In the genomic region with DNA sequence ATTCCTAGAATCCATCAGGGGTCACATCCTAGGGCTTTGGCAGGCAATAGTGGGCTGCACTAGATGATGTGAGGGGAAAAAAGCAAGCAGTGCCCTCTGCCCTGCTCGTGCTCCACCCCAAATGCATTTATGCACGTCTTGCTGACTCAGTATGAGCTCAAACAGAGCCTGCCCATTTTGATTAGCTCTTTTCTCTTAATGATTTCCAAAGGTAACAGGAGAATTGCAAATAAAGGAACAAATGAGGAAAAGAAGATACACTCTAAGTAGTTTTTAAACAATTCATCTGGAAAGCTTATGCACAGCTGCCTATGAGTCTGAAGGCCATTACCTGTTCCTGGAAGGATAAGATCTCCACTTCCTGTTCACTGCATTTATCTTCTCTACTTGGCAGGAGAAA, we compare ENCODE assay signal across 1 cellular context.
TF ChIP-seq lines count a peak whose summit lies in the region.

No MANE protein-coding gene starts in this region.

TF ChIP-seq in WTC11, 78 proteins besides CTCF, POLR2A, EP300 and RAD21 (continued from another document):
- TF ChIP-seq ZNF263 (CRISPR knock-in tag; IDR thresholded peaks at IDR 0.05; ENCODE audit: low read depth), result no peak
- TF ChIP-seq KAT7 (CRISPR knock-in tag; IDR thresholded peaks at IDR 0.05; ENCODE audit: borderline replicate concordance), result no peak
- TF ChIP-seq, protein P1, sequence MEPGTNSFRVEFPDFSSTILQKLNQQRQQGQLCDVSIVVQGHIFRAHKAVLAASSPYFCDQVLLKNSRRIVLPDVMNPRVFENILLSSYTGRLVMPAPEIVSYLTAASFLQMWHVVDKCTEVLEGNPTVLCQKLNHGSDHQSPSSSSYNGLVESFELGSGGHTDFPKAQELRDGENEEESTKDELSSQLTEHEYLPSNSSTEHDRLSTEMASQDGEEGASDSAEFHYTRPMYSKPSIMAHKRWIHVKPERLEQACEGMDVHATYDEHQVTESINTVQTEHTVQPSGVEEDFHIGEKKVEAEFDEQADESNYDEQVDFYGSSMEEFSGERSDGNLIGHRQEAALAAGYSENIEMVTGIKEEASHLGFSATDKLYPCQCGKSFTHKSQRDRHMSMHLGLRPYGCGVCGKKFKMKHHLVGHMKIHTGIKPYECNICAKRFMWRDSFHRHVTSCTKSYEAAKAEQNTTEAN (CRISPR knock-in tag; IDR thresholded peaks at IDR 0.05), result no peak
- TF ChIP-seq, protein P2, sequence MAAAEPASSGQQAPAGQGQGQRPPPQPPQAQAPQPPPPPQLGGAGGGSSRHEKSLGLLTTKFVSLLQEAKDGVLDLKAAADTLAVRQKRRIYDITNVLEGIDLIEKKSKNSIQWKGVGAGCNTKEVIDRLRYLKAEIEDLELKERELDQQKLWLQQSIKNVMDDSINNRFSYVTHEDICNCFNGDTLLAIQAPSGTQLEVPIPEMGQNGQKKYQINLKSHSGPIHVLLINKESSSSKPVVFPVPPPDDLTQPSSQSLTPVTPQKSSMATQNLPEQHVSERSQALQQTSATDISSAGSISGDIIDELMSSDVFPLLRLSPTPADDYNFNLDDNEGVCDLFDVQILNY (CRISPR knock-in tag; IDR thresholded peaks at IDR 0.05), result no peak
- no peak for TF ChIP-seq FOXJ3 (CRISPR knock-in tag; IDR thresholded peaks at IDR 0.05; ENCODE audit: borderline replicate concordance)
- no peak for TF ChIP-seq GRHL2 (CRISPR knock-in tag; IDR thresholded peaks at IDR 0.05; ENCODE audit: insufficient replicate concordance, severe bottlenecking)
- TF ChIP-seq, protein P3, sequence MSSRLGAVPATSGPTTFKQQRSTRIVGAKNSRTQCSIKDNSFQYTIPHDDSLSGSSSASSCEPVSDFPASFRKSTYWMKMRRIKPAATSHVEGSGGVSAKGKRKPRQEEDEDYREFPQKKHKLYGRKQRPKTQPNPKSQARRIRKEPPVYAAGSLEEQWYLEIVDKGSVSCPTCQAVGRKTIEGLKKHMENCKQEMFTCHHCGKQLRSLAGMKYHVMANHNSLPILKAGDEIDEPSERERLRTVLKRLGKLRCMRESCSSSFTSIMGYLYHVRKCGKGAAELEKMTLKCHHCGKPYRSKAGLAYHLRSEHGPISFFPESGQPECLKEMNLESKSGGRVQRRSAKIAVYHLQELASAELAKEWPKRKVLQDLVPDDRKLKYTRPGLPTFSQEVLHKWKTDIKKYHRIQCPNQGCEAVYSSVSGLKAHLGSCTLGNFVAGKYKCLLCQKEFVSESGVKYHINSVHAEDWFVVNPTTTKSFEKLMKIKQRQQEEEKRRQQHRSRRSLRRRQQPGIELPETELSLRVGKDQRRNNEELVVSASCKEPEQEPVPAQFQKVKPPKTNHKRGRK (CRISPR knock-in tag; IDR thresholded peaks at IDR 0.05; ENCODE audit: borderline replicate concordance), result no peak
- TF ChIP-seq RORB (CRISPR knock-in tag; IDR thresholded peaks at IDR 0.05), result no peak
- TF ChIP-seq MYBL2 (CRISPR knock-in tag; IDR thresholded peaks at IDR 0.05), result no peak
- TF ChIP-seq MXD4 (CRISPR knock-in tag; IDR thresholded peaks at IDR 0.05; ENCODE audit: borderline replicate concordance), result no peak
TF ChIP-seq in WTC11: peak in this region for 0.
